ENCODE assay signal across 1 cellular context in genomic region chr16:89507834-89508590, GRCh38.
A peak's percentile ranks its signal among the peaks of the same experiment; 100 is the strongest.
TF ChIP-seq lines count a peak whose summit lies in the region.

Gene SPG7 (plus strand): TSS chr16:89508403. CDS start chr16:89508418, 15 bp downstream.

TF ChIP-seq in HepG2, 621 proteins besides CTCF, POLR2A, EP300 and RAD21 (continued from another document):
- TF ChIP-seq RXRA (CRISPR knock-in tag; IDR thresholded peaks at IDR 0.05) (peak; percentile 67; the same call in 1 of the 2 replicates), PHF20 (CRISPR knock-in tag; IDR thresholded peaks at IDR 0.05) (peak; percentile 75), MTF1 (CRISPR knock-in tag; IDR thresholded peaks at IDR 0.05) (0 out of 2 replicates have a peak, but pooled peaks have one; percentile 30), RFX3 (CRISPR knock-in tag; IDR thresholded peaks at IDR 0.05) (no peak), KLF6 (CRISPR knock-in tag; IDR thresholded peaks at IDR 0.05) (peak; percentile 93), MXD4 (CRISPR knock-in tag; IDR thresholded peaks at IDR 0.05) (peak; percentile 80; the same call in 1 of the 2 replicates), ZNF224 (CRISPR knock-in tag; IDR thresholded peaks at IDR 0.05) (peak; percentile 34), POLR2G (IDR thresholded peaks at IDR 0.05; ENCODE audit: low read depth, low read length) (peak; percentile 94), ARID2 (CRISPR knock-in tag; IDR thresholded peaks at IDR 0.05; ENCODE audit: borderline replicate concordance) (peak; percentile 45; the same call in 1 of the 2 replicates), ZMYM2 (CRISPR knock-in tag; IDR thresholded peaks at IDR 0.05) (0 out of 2 replicates have a peak, but pooled peaks have one; percentile 51), ZNF577 (CRISPR knock-in tag; IDR thresholded peaks at IDR 0.05; ENCODE audit: borderline replicate concordance, low read depth) (no peak), NR2F6 (IDR thresholded peaks at IDR 0.05) (no peak), NR2F6 (CRISPR knock-in tag; IDR thresholded peaks at IDR 0.05) (peak; percentile 11; the same call in 1 of the 2 replicates), ATAD3A (CRISPR knock-in tag; IDR thresholded peaks at IDR 0.05) (no peak), NCOA5 (CRISPR knock-in tag; IDR thresholded peaks at IDR 0.05) (no peak), ZNF331 (CRISPR knock-in tag; IDR thresholded peaks at IDR 0.05) (peak; percentile 9)
- TF ChIP-seq, protein P1, sequence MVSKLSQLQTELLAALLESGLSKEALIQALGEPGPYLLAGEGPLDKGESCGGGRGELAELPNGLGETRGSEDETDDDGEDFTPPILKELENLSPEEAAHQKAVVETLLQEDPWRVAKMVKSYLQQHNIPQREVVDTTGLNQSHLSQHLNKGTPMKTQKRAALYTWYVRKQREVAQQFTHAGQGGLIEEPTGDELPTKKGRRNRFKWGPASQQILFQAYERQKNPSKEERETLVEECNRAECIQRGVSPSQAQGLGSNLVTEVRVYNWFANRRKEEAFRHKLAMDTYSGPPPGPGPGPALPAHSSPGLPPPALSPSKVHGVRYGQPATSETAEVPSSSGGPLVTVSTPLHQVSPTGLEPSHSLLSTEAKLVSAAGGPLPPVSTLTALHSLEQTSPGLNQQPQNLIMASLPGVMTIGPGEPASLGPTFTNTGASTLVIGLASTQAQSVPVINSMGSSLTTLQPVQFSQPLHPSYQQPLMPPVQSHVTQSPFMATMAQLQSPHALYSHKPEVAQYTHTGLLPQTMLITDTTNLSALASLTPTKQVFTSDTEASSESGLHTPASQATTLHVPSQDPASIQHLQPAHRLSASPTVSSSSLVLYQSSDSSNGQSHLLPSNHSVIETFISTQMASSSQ (IDR thresholded peaks at IDR 0.05; ENCODE audit: low read depth): no peak
- TF ChIP-seq, protein P1 (CRISPR knock-in tag; IDR thresholded peaks at IDR 0.05; ENCODE audit: borderline replicate concordance): no peak; the same call in 1 of the 2 replicates
- TF ChIP-seq, protein P2, sequence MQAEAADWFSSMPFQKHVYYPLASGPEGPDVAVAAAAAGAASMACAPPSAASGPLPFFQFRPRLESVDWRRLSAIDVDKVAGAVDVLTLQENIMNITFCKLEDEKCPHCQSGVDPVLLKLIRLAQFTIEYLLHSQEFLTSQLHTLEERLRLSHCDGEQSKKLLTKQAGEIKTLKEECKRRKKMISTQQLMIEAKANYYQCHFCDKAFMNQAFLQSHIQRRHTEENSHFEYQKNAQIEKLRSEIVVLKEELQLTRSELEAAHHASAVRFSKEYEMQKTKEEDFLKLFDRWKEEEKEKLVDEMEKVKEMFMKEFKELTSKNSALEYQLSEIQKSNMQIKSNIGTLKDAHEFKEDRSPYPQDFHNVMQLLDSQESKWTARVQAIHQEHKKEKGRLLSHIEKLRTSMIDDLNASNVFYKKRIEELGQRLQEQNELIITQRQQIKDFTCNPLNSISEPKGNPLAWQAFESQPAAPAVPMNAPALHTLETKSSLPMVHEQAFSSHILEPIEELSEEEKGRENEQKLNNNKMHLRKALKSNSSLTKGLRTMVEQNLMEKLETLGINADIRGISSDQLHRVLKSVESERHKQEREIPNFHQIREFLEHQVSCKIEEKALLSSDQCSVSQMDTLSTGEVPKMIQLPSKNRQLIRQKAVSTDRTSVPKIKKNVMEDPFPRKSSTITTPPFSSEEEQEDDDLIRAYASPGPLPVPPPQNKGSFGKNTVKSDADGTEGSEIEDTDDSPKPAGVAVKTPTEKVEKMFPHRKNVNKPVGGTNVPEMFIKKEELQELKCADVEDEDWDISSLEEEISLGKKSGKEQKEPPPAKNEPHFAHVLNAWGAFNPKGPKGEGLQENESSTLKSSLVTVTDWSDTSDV (CRISPR knock-in tag; IDR thresholded peaks at IDR 0.05): peak; percentile 81
- TF ChIP-seq, protein P3, sequence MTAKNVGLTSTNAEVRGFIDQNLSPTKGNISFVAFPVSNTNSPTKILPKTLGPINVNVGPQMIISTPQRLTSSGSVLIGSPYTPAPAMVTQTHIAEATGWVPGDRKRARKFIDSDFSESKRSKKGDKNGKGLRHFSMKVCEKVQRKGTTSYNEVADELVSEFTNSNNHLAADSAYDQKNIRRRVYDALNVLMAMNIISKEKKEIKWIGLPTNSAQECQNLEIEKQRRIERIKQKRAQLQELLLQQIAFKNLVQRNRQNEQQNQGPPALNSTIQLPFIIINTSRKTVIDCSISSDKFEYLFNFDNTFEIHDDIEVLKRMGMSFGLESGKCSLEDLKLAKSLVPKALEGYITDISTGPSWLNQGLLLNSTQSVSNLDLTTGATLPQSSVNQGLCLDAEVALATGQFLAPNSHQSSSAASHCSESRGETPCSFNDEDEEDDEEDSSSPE (CRISPR knock-in tag; IDR thresholded peaks at IDR 0.05): peak; percentile 89
